1 cellular context compared by ENCODE assay signal in the genomic region with DNA sequence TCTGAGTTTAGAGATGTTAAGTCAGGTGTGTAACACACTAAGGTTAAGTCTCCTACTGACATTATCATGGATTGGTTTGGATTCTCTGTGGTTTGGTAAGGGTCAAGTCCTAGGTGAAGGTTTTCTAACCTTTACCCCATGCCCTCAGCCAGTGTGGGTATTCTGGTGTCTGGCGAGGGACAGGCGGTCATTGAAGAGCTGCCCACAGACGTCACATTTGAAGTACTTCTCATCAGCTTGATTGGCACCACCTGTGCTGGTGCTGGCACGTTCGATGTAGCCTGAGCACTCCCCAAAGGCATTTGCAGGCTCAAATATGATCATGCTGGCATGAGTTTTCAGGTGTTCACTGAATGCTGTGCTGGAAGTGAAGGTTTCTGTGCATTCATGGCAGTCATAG.
TF ChIP-seq lines count a peak whose summit lies in the region.

No MANE protein-coding gene starts in this region.

TF ChIP-seq in HepG2, 621 proteins besides CTCF, POLR2A, EP300 and RAD21:
- TF ChIP-seq MED1 (CRISPR knock-in tag; IDR thresholded peaks at IDR 0.05), result peak; percentile 15; the same call in 1 of the 2 replicates
- no peak for TF ChIP-seq ZNF713 (CRISPR knock-in tag; IDR thresholded peaks at IDR 0.05)
- no peak for TF ChIP-seq ZBTB44 (CRISPR knock-in tag; IDR thresholded peaks at IDR 0.05)
- TF ChIP-seq CBX2 (IDR thresholded peaks at IDR 0.05; ENCODE audit: low read depth, low read length), result no peak
- TF ChIP-seq CBX2 (CRISPR knock-in tag; IDR thresholded peaks at IDR 0.05; ENCODE audit: low read depth), result no peak
- TF ChIP-seq, protein P1, sequence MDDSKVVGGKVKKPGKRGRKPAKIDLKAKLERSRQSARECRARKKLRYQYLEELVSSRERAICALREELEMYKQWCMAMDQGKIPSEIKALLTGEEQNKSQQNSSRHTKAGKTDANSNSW (CRISPR knock-in tag; IDR thresholded peaks at IDR 0.05; ENCODE audit: borderline replicate concordance), result no peak
- peak; percentile 95 for TF ChIP-seq RBM22 (optimal IDR thresholded peaks at IDR 0.05; ENCODE audit: low read length)
- TF ChIP-seq ZNF724P (CRISPR knock-in tag; IDR thresholded peaks at IDR 0.05; ENCODE audit: borderline replicate concordance), result no peak
- TF ChIP-seq FOSL2 (CRISPR knock-in tag; IDR thresholded peaks at IDR 0.05), result no peak
- TF ChIP-seq GTF3A (CRISPR knock-in tag; conservative IDR thresholded peaks at IDR 0.05), result no peak
- no peak for TF ChIP-seq IKZF5 (CRISPR knock-in tag; IDR thresholded peaks at IDR 0.05)
- no peak for TF ChIP-seq ARNT2 (CRISPR knock-in tag; IDR thresholded peaks at IDR 0.05; ENCODE audit: low read depth)
- no peak for TF ChIP-seq DMAP1 (CRISPR knock-in tag; IDR thresholded peaks at IDR 0.05)
- no peak for TF ChIP-seq TEAD2 (CRISPR knock-in tag; IDR thresholded peaks at IDR 0.05)
- TF ChIP-seq KLF9 (CRISPR knock-in tag; IDR thresholded peaks at IDR 0.05; ENCODE audit: low read depth), result no peak
- peak; percentile 66; the same call in 1 of the 2 replicates for TF ChIP-seq POLR2G (IDR thresholded peaks at IDR 0.05; ENCODE audit: low read depth, low read length)
- TF ChIP-seq, protein P2, sequence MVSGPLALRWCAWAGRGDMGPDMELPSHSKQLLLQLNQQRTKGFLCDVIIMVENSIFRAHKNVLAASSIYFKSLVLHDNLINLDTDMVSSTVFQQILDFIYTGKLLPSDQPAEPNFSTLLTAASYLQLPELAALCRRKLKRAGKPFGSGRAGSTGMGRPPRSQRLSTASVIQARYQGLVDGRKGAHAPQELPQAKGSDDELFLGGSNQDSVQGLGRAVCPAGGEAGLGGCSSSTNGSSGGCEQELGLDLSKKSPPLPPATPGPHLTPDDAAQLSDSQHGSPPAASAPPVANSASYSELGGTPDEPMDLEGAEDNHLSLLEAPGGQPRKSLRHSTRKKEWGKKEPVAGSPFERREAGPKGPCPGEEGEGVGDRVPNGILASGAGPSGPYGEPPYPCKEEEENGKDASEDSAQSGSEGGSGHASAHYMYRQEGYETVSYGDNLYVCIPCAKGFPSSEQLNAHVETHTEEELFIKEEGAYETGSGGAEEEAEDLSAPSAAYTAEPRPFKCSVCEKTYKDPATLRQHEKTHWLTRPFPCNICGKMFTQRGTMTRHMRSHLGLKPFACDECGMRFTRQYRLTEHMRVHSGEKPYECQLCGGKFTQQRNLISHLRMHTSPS (CRISPR knock-in tag; IDR thresholded peaks at IDR 0.05; ENCODE audit: low read depth), result 0 out of 2 replicates have a peak, but pooled peaks have one; percentile 3
- peak; percentile 53; the same call in 1 of the 2 replicates for TF ChIP-seq SSRP1 (CRISPR knock-in tag; IDR thresholded peaks at IDR 0.05)
- no peak for TF ChIP-seq ZNF18 (CRISPR knock-in tag; IDR thresholded peaks at IDR 0.05; ENCODE audit: insufficient replicate concordance)
- no peak for TF ChIP-seq ZNF451 (CRISPR knock-in tag; IDR thresholded peaks at IDR 0.05)
- no peak for TF ChIP-seq ZNF275 (CRISPR knock-in tag; IDR thresholded peaks at IDR 0.05; ENCODE audit: borderline replicate concordance)
- TF ChIP-seq, protein P3, sequence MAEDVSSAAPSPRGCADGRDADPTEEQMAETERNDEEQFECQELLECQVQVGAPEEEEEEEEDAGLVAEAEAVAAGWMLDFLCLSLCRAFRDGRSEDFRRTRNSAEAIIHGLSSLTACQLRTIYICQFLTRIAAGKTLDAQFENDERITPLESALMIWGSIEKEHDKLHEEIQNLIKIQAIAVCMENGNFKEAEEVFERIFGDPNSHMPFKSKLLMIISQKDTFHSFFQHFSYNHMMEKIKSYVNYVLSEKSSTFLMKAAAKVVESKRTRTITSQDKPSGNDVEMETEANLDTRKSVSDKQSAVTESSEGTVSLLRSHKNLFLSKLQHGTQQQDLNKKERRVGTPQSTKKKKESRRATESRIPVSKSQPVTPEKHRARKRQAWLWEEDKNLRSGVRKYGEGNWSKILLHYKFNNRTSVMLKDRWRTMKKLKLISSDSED (CRISPR knock-in tag; IDR thresholded peaks at IDR 0.05), result no peak
- peak; percentile 91; the same call in 1 of the 2 replicates for TF ChIP-seq SAFB2 (CRISPR knock-in tag; IDR thresholded peaks at IDR 0.05; ENCODE audit: borderline replicate concordance, low read depth)
- TF ChIP-seq ZNF773 (CRISPR knock-in tag; IDR thresholded peaks at IDR 0.05; ENCODE audit: borderline replicate concordance), result no peak
- TF ChIP-seq CBFB (CRISPR knock-in tag; IDR thresholded peaks at IDR 0.05), result no peak
- TF ChIP-seq ZC3H13 (CRISPR knock-in tag; IDR thresholded peaks at IDR 0.05), result peak; percentile 23; the same call in 1 of the 2 replicates
- TF ChIP-seq RCOR2 (CRISPR knock-in tag; IDR thresholded peaks at IDR 0.05), result no peak
- no peak for TF ChIP-seq UBTF (CRISPR knock-in tag; IDR thresholded peaks at IDR 0.05)
- TF ChIP-seq ZNF234 (CRISPR knock-in tag; conservative IDR thresholded peaks at IDR 0.05), result no peak
- TF ChIP-seq AKNA (CRISPR knock-in tag; IDR thresholded peaks at IDR 0.05; ENCODE audit: borderline replicate concordance), result no peak
- no peak for TF ChIP-seq BATF2 (CRISPR knock-in tag; IDR thresholded peaks at IDR 0.05)
TF ChIP-seq in HepG2: peak in this region for 7.
